ENCODE assay signal across 8 cellular contexts in genomic region chr9:109013678-109014145, GRCh38. TPM values are rescaled to one million over a fixed set of nuclear protein-coding genes. Genes with fewer than 3 reads are reported as not detected.
A peak's percentile ranks its signal among the peaks of the same experiment; 100 is the strongest.
DNase-seq lines count a peak whose midpoint lies in the region; ATAC-seq, FAIRE-seq and TF ChIP-seq lines count a peak whose summit lies in the region.

No MANE protein-coding gene starts in this region.

- no peak for TF ChIP-seq EP300 in A549 (IDR thresholded peaks at IDR 0.05)

- H3K27me3 ChIP-seq in HAP-1 (ENCODE audit: low read depth): no peaks in the 10 kb centered on the region

- ATAC-seq in A549 (peak in 1 of 2 experiments; percentile 0; a peak in 1 of 6 replicates), GM21529 (IDR thresholded peaks at IDR 0.05; ENCODE audit: unreplicated experiment) (no peak), GM19467 (IDR thresholded peaks at IDR 0.05; ENCODE audit: unreplicated experiment) (no peak)

- H3K4me1 ChIP-seq in A549 (peaks cover 29% of the 10 kb centered on the region), HAP-1 (peaks cover 20% of the 10 kb centered on the region)

- 14% methylated on average over 9 of the region's 12 CpGs for WGBS in A549 (ENCODE audit: missing lambda C conversion rate)

- H3K4me3 ChIP-seq in A549 (peak overlapping the region; percentile 79), HAP-1 (peak overlapping the region; percentile 21)

- in situ Hi-C loops in HAP-1 (cut with MboI; ENCODE audit: low sequenced_read_pairs): no loop called here

- CTCF ChIA-PET in A549 (lab: Yijun Ruan, JAX): interaction anchor here (1.0 to 1.2 kb wide), 2 partner anchors 84 to 170 kb away, joined by 3 read pairs; no protein-coding TSS in a partner anchor

- peak overlapping the region; percentile 8 to 90; a peak in 3 of 6 replicates for H3K27ac ChIP-seq in A549

- POLR2A ChIA-PET in A549 (lab: Yijun Ruan, JAX): no interaction called here

- H3K9me3 ChIP-seq in A549: no peaks in the 10 kb centered on the region
- no peaks in the 10 kb centered on the region for H3K9me3 ChIP-seq in HAP-1

- no peak for TF ChIP-seq RAD21 in A549 (conservative IDR thresholded peaks at IDR 0.05 in 1 of 2, IDR thresholded peaks at IDR 0.05 in 1 of 2)

- TF ChIP-seq POLR2A in A549 (IDR thresholded peaks at IDR 0.05; ENCODE audit: low read length): no peak

- no peak for TF ChIP-seq CTCF in A549 (IDR thresholded peaks at IDR 0.05)

- no peak for FAIRE-seq in A549 (lab: Jason Lieb, UNC)

- peak overlapping the region; percentile 88 for H3K4me2 ChIP-seq in A549

- DNase-seq in A549 (ENCODE audit: low read depth in 1 of 2, low spot score in 1 of 2) (no peak), HAP-1 (ENCODE audit: low spot score in 2 of 2) (no peak), amniotic stem cell (lab: John Stamatoyannopoulos, UW) (peak; percentile 47), kidney tubule cell (ENCODE audit: low spot score) (peak; percentile 91), superior temporal gyrus (ENCODE audit: extremely low spot score) (peak; percentile 72), NCI-H187 (lab: John Stamatoyannopoulos, UW) (no peak)

- peaks cover 3% of the 10 kb centered on the region; the same call in 1 of the 2 replicates for H3K36me3 ChIP-seq in HAP-1 (replicated peaks)

TF ChIP-seq in A549, 52 proteins besides CTCF, POLR2A, EP300 and RAD21:
- no peak for TF ChIP-seq FOSL2 (IDR thresholded peaks at IDR 0.05)
- TF ChIP-seq FOSL2 (CRISPR knock-in tag; IDR thresholded peaks at IDR 0.05): no peak
- TF ChIP-seq BHLHE40 (IDR thresholded peaks at IDR 0.05; ENCODE audit: low read depth, low read length): no peak
- TF ChIP-seq, protein P1, sequence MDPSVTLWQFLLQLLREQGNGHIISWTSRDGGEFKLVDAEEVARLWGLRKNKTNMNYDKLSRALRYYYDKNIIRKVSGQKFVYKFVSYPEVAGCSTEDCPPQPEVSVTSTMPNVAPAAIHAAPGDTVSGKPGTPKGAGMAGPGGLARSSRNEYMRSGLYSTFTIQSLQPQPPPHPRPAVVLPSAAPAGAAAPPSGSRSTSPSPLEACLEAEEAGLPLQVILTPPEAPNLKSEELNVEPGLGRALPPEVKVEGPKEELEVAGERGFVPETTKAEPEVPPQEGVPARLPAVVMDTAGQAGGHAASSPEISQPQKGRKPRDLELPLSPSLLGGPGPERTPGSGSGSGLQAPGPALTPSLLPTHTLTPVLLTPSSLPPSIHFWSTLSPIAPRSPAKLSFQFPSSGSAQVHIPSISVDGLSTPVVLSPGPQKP (IDR thresholded peaks at IDR 0.05; ENCODE audit: low read depth, low read length): no peak

RNA-seq across cellular contexts. Expression of gene CTNNAL1, which starts 0.4 kb away (rescaled TPM):
- polyA plus RNA-seq in A549 (2011; rRNA removed) (42.5 and 63.6 TPM in 2 replicates), A549 (2017; fragmentation: RNase III; extraction: RNeasy Plus Mini Kit Qiagen cat#74134 plus additional on column Dnase treatment) (43.8 to 61.3 TPM (median 48.8 TPM) in 3 replicates)
- 21.6 and 25.3 TPM in 2 replicates for polyA plus RNA-seq in A549 (2012; cell fraction: cytosol; rRNA removed)
- 7.2 and 11.1 TPM in 2 replicates for polyA plus RNA-seq in A549 (2012; cell fraction: nucleus; rRNA removed)
- polyA minus RNA-seq in A549 (2011; rRNA and poly(A)+ RNA removed): 6.0 and 7.1 TPM in 2 replicates

Comparison
In these comparisons a context has a peak if more than half of its experiments do, and no peak if none do; other contexts are left out.
1. DNase-seq: peak in amniotic stem cell (single experiment), kidney tubule cell (single experiment) and superior temporal gyrus (single experiment); none in A549 (0 of 2), HAP-1 (0 of 2) and NCI-H187 (0 of 2).